ENCODE assay signal across 14 cellular contexts in the genomic region with DNA sequence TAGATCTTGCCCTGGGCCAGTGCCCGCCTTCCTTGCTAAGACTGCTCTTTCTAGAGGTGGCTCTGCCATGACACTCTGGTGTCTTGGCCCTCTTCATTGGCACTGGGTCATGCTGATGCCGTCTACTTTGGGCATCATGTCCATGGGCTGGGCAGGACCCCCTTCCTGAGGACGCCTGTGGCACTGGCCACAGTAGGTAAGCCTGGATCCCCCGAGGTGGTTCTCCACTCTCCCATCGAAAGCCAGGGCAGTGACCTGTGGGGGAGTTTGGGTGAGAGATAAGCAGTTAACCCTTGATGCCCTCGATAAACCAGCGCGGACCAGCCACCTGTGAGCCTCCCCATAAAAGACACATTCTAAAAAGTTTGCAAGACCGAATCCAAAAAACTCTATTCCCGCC. TPM values are rescaled to one million over a fixed set of nuclear protein-coding genes. Genes with fewer than 3 reads are reported as not detected.
DNase-seq lines count a peak whose midpoint lies in the region; ATAC-seq, FAIRE-seq and TF ChIP-seq lines count a peak whose summit lies in the region.
"Had no signal": no experiment of that assay in that cellular context is flagged by ENCODE, and none has a peak within 500 bp of the region (broad histone marks: within the 10 kb centered on the region; RNA-seq: fewer than 3 reads in every experiment).

No MANE protein-coding gene starts in this region.

- H3K4me1 Mint-ChIP-seq in osteocyte (ENCODE audit: unreplicated experiment) = peaks cover 56% of the 10 kb centered on the region

- ATAC-seq in Right ventricle myocardium inferior (no peak), upper lobe of left lung (ENCODE audit: low FRiP score in 2 of 2) (no peak)
- ATAC-seq: CD8-positive, alpha-beta T cell; GM12878 had no signal

- H3K9me3 ChIP-seq in esophagus (ENCODE audit: control insufficient read depth in 2 of 2, insufficient read depth in 1 of 2, low read depth in 1 of 2, low read length in 1 of 2) = no peaks in the 10 kb centered on the region
- H3K9me3 ChIP-seq in upper lobe of left lung = no peaks in the 10 kb centered on the region

- no peak overlapping the region for H3K4me3 Mint-ChIP-seq in osteocyte (ENCODE audit: unreplicated experiment)
- H3K4me3 Mint-ChIP-seq: activated naive CD8-positive, alpha-beta T cell; CD8-positive, alpha-beta T cell had no signal

- no peak for TF ChIP-seq POLR2A in upper lobe of left lung (IDR thresholded peaks at IDR 0.05)
- no peak for TF ChIP-seq POLR2A in H54 (IDR thresholded peaks at IDR 0.05; ENCODE audit: low read depth, low read length)

- H3K36me3 Mint-ChIP-seq in osteocyte (ENCODE audit: unreplicated experiment) = peaks cover 47% of the 10 kb centered on the region

- intact Hi-C loops in Right ventricle myocardium inferior (cut with DNase I) = no loop called here
- intact Hi-C loops in cardiac septum (cut with DNase I) = no loop called here

- H3K9me3 Mint-ChIP-seq in osteocyte (ENCODE audit: unreplicated experiment) = no peaks in the 10 kb centered on the region
- H3K9me3 Mint-ChIP-seq: CD8-positive, alpha-beta T cell had no signal

- H3K27ac ChIP-seq in esophagus (ENCODE audit: low read depth in 2 of 2, low read length in 1 of 2) (peak overlapping the region; percentile 81 to 87), upper lobe of left lung (peak overlapping the region; percentile 52 to 86 (median 71))

- no peak overlapping the region for H3K4me3 ChIP-seq in esophagus (ENCODE audit: low read depth in 1 of 2, low read length in 2 of 2)
- no peak overlapping the region for H3K4me3 ChIP-seq in upper lobe of left lung
- H3K4me3 ChIP-seq: GM12878 had no signal

- no peak for TF ChIP-seq CTCF in osteocyte (IDR thresholded peaks at IDR 0.05)
- no peak for TF ChIP-seq CTCF in upper lobe of left lung (IDR thresholded peaks at IDR 0.05)

- FAIRE-seq in H54 (lab: Jason Lieb, UNC) = no peak
- FAIRE-seq: GM12878 had no signal

- H3K27me3 ChIP-seq in esophagus (ENCODE audit: control insufficient read depth in 1 of 2, insufficient read depth in 2 of 2, low read length in 2 of 2) (no peaks in the 10 kb centered on the region), upper lobe of left lung (no peaks in the 10 kb centered on the region)

- peaks cover 13 to 42% of the 10 kb centered on the region in 2 donors for H3K36me3 ChIP-seq in esophagus (ENCODE audit: control insufficient read depth in 2 of 2, insufficient read depth in 2 of 2, low read length in 1 of 2)
- H3K36me3 ChIP-seq in upper lobe of left lung = peaks cover 34 to 85% (median 67%) of the 10 kb centered on the region in 4 donors

- H3K27me3 Mint-ChIP-seq in osteocyte (ENCODE audit: unreplicated experiment) = no peaks in the 10 kb centered on the region
- H3K27me3 Mint-ChIP-seq: activated naive CD8-positive, alpha-beta T cell had no signal

- WGBS in esophagus, 2 donors = 86 to 94% methylated on average over 10 of the region's 10 CpGs
- 85 to 88% methylated on average over 8 to 10 of the region's 10 CpGs for WGBS in upper lobe of left lung, 2 donors

- DNase-seq in Right ventricle myocardium inferior (ENCODE audit: missing footprints) = peak; percentile 16
- DNase-seq in cardiac septum (ENCODE audit: low spot score) = no peak
- DNase-seq in osteocyte (ENCODE audit: extremely low spot score, unreplicated experiment) = no peak
- DNase-seq in upper lobe of left lung = no peak
- DNase-seq in NCI-H2029 treated with DMSO at 0.1 percent for 48 hours (lab: John Stamatoyannopoulos, UW) = no peak
- DNase-seq in H54 (ENCODE audit: insufficient read length, low spot score) = no peak
- DNase-seq in NCI-H2081 treated with DMSO at 0.1 percent for 48 hours (lab: John Stamatoyannopoulos, UW) = no peak
- DNase-seq: activated CD4-positive, CD25-positive, alpha-beta regulatory T cell; CD8-positive, alpha-beta T cell; mesendoderm; occipital lobe had no signal

- peaks cover 2 to 19% of the 10 kb centered on the region in 2 donors for H3K4me1 ChIP-seq in esophagus (ENCODE audit: control insufficient read depth in 2 of 2, insufficient read depth in 2 of 2, low read length in 1 of 2)
- H3K4me1 ChIP-seq in upper lobe of left lung = peaks cover 43 to 59% (median 51%) of the 10 kb centered on the region in 4 donors

- H3K27ac Mint-ChIP-seq in osteocyte (ENCODE audit: unreplicated experiment) = peak overlapping the region; percentile 98
- H3K27ac Mint-ChIP-seq: activated naive CD8-positive, alpha-beta T cell; CD8-positive, alpha-beta T cell had no signal

- no peak for TF ChIP-seq EP300 in upper lobe of left lung (IDR thresholded peaks at IDR 0.05)

RNA-seq across cellular contexts. Expression of a gene that starts 20.0 kb away (rescaled TPM):
- total RNA-seq in Right ventricle myocardium inferior (7.5 TPM), cardiac septum (5.7 TPM), osteocyte (460 and 524 TPM in 2 replicates), upper lobe of left lung (10 to 100 TPM; 16.8 to 75.2 (median 41.2) TPM)
- polyA plus RNA-seq in esophagus = 10 to 100 TPM; 48.4 to 63.2 TPM

RNA-seq across cellular contexts. Expression of a gene that starts 34.1 kb away (rescaled TPM):
- total RNA-seq in Right ventricle myocardium inferior (47.4 TPM), cardiac septum (47.2 TPM), osteocyte (88.1 and 103 TPM in 2 replicates), upper lobe of left lung (100 to 1,000 TPM in 1 of 6 donors, 10 to 100 TPM in 5; 64.1 to 125 (median 80.8) TPM)
- polyA plus RNA-seq in esophagus = 10 to 100 TPM; 63.4 to 68.4 TPM

RNA-seq across cellular contexts. Expression of a gene that starts 34.3 kb away (rescaled TPM):
- total RNA-seq in Right ventricle myocardium inferior (15.9 TPM), cardiac septum (11.3 TPM), osteocyte (39.2 and 44.7 TPM in 2 replicates), upper lobe of left lung (10 to 100 TPM; 11.4 to 97.4 (median 41.4) TPM)
- polyA plus RNA-seq in esophagus = 100 to 1,000 TPM in 1 of 2 donors, 10 to 100 TPM in 1; 46.9 to 136 TPM
